In genomic region chr16:86039606-86040005, GRCh38 we compare ENCODE assay signal across 19 cellular contexts.
DNase-seq lines count a peak whose midpoint lies in the region; ATAC-seq, FAIRE-seq and TF ChIP-seq lines count a peak whose summit lies in the region.
"Had no signal": no experiment of that assay in that cellular context is flagged by ENCODE, and none has a peak within 500 bp of the region (broad histone marks: within the 10 kb centered on the region; RNA-seq: fewer than 3 reads in every experiment).

No MANE protein-coding gene starts in this region.

- H2BK120ac ChIP-seq in H1 (replicated peaks; ENCODE audit: low read depth, low read length) = no peak overlapping the region

- H3K9me3 ChIP-seq in BLaER1 treated with 17β-estradiol and CSF1 and Interleukin-3, amounts not matched to agents 10 nM and 100 nM (replicated peaks in 1 of 11) = no peaks in the 10 kb centered on the region
- H3K9me3 ChIP-seq in H1 (ENCODE audit: insufficient read depth in 2 of 2, low read depth in 1 of 2, low read length in 1 of 2) = no peaks in the 10 kb centered on the region
- H3K9me3 ChIP-seq in spleen = no peaks in the 10 kb centered on the region
- no peaks in the 10 kb centered on the region for H3K9me3 ChIP-seq in gastrocnemius medialis
- H3K9me3 ChIP-seq: Caco-2 had no signal

- DNase-seq in H1 (ENCODE audit: low read depth in 1 of 2, low spot score in 2 of 2) (no peak), mesenteric fat pad (ENCODE audit: low spot score) (peak; percentile 59), spleen (peak; percentile 33), NCI-H1105 treated with DMSO at 0.1 percent for 48 hours (lab: John Stamatoyannopoulos, UW) (no peak), KG1 (lab: John Stamatoyannopoulos, UW) (no peak), gastrocnemius medialis (no peak)
- DNase-seq: CD4-positive, alpha-beta T cell; GM23248; HCEC 1CT; IMR-90 had no signal

- no peak overlapping the region for H3K9ac ChIP-seq in BLaER1 treated with 17β-estradiol and CSF1 and Interleukin-3, amounts not matched to agents 10 nM and 100 nM
- H3K9ac ChIP-seq in H1 (replicated peaks in 1 of 4; ENCODE audit: extremely low read depth in 1 of 4, low read depth in 3 of 4, low read length in 3 of 4) = no peak overlapping the region
- H3K9ac ChIP-seq: GM23248 had no signal

- H3K4me3 ChIP-seq in BLaER1 treated with 17β-estradiol and CSF1 and Interleukin-3, amounts not matched to agents 10 nM and 100 nM = no peak overlapping the region
- H3K4me3 ChIP-seq in H1 (ENCODE audit: extremely low read depth in 1 of 4, insufficient read depth in 2 of 4, low read depth in 3 of 4, low read length in 4 of 4) = no peak overlapping the region
- H3K4me3 ChIP-seq in spleen = no peak overlapping the region
- H3K4me3 ChIP-seq in gastrocnemius medialis = no peak overlapping the region
- H3K4me3 ChIP-seq: GM23248 had no signal

- H2BK5ac ChIP-seq in H1 (ENCODE audit: low read depth, low read length) = no peak overlapping the region

- H4K5ac ChIP-seq in H1 (ENCODE audit: insufficient read length, low read depth, low read length) = no peak overlapping the region

- 0 out of 2 replicates have a peak overlapping the region, but pooled peaks have one; percentile 22 for H4K8ac ChIP-seq in H1 (ENCODE audit: extremely low read depth, insufficient read depth, low read length)

- no peak overlapping the region for H2BK15ac ChIP-seq in H1 (ENCODE audit: low read length)

- no peaks in the 10 kb centered on the region for H4K20me1 ChIP-seq in BLaER1 treated with 17β-estradiol and CSF1 and Interleukin-3, amounts not matched to agents 10 nM and 100 nM
- no peaks in the 10 kb centered on the region for H4K20me1 ChIP-seq in H1 (replicated peaks in 1 of 2; ENCODE audit: control insufficient read depth in 1 of 2, insufficient read depth in 2 of 2, low read length in 2 of 2)

- 88% methylated on average over 11 of the region's 12 CpGs; no CpG with 5 or more reads in 1 of the 2 experiments for WGBS in H1 (ENCODE audit: extremely low coverage in 1 of 2, insufficient coverage in 1 of 2, insufficient read length in 1 of 2, insufficient replicate concordance in 2 of 2, low coverage in 1 of 2, low lambda C conversion rate in 2 of 2, missing lambda C conversion rate in 1 of 2), 2 experiments
- WGBS in spleen, 5 donors = 80 to 91% (median 82%) methylated on average over 12 of the region's 12 CpGs

- H3K4ac ChIP-seq in H1 (replicated peaks; ENCODE audit: insufficient read length, low read depth, low read length) = no peak overlapping the region

- H2BK12ac ChIP-seq in H1 (ENCODE audit: low read depth, low read length) = no peak overlapping the region

- CTCF ChIA-PET in H1 (lab: Charles Lee; ENCODE audit: partially characterized antibody) = interaction anchor here (0.7 to 3.8 kb wide), 2 partner anchors 33 to 219 kb away, joined by 3 to 15 read pairs; no protein-coding TSS in a partner anchor

- no peak for FAIRE-seq in H1 (lab: Jason Lieb, UNC)
- FAIRE-seq: D721Med, G401.6, GM12891, GM19239, H54, HTR-8/SVneo had no signal

- POLR2A ChIA-PET in H1 (lab: Charles Lee; ENCODE audit: partially characterized antibody) = no interaction called here

- H2AK5ac ChIP-seq in H1 (ENCODE audit: low read depth, low read length) = no peak overlapping the region

- no peak overlapping the region for H3K14ac ChIP-seq in H1 (ENCODE audit: insufficient read length)

- H4K91ac ChIP-seq in H1 (replicated peaks; ENCODE audit: insufficient read length, low read length) = no peak overlapping the region

- H3K23me2 ChIP-seq in H1 (ENCODE audit: low read depth, low read length) = no peaks in the 10 kb centered on the region

- H3K27ac ChIP-seq in BLaER1 treated with 17β-estradiol and CSF1 and Interleukin-3, amounts not matched to agents 10 nM and 100 nM = no peak overlapping the region
- no peak overlapping the region for H3K27ac ChIP-seq in H1 (ENCODE audit: low read depth, low read length)
- no peak overlapping the region for H3K27ac ChIP-seq in spleen
- no peak overlapping the region for H3K27ac ChIP-seq in gastrocnemius medialis
- H3K27ac ChIP-seq: C4-2B, GM23248 had no signal

- TF ChIP-seq EP300 in H1 (IDR thresholded peaks at IDR 0.05; ENCODE audit: borderline replicate concordance in 1 of 2, low read depth in 2 of 2, low read length in 2 of 2) = no peak

- in situ Hi-C loops in gastrocnemius medialis (cut with MboI; ENCODE audit: low sequenced_read_pairs in 4 of 4) = no loop called here

- H3K56ac ChIP-seq in H1 (replicated peaks; ENCODE audit: insufficient read length, low read depth, low read length) = no peak overlapping the region

- no peaks in the 10 kb centered on the region for H3K36me3 ChIP-seq in BLaER1 treated with 17β-estradiol and CSF1 and Interleukin-3, amounts not matched to agents 10 nM and 100 nM
- H3K36me3 ChIP-seq in H1 (ENCODE audit: control insufficient read depth in 2 of 4, insufficient read depth in 4 of 4, low read length in 3 of 4) (no peaks in the 10 kb centered on the region), spleen (no peaks in the 10 kb centered on the region), gastrocnemius medialis (no peaks in the 10 kb centered on the region)

- TF ChIP-seq CTCF in H1 (IDR thresholded peaks at IDR 0.05; ENCODE audit: control extremely low read depth in 1 of 3, insufficient read depth in 1 of 3, low read depth in 1 of 3, low read length in 3 of 3) = no peak
- TF ChIP-seq CTCF in spleen (IDR thresholded peaks at IDR 0.05 in 8 of 11, conservative IDR thresholded peaks at IDR 0.05 in 3 of 11) = no peak
- TF ChIP-seq CTCF in gastrocnemius medialis (IDR thresholded peaks at IDR 0.05 in 4 of 5, conservative IDR thresholded peaks at IDR 0.05 in 1 of 5) = no peak

- TF ChIP-seq POLR2A in H1 (IDR thresholded peaks at IDR 0.05; ENCODE audit: control extremely low read depth in 1 of 2, low read depth in 2 of 2, low read length in 2 of 2) (no peak), spleen (IDR thresholded peaks at IDR 0.05) (no peak), gastrocnemius medialis (IDR thresholded peaks at IDR 0.05) (no peak)

- intact Hi-C loops in spleen (cut with DNase I; ENCODE audit: low total_unique reads) (loop anchor here (10.0 kb wide), 1 partner anchor 485 kb away; no protein-coding TSS in a partner anchor), gastrocnemius medialis (cut with DNase I; ENCODE audit: low total_unique reads) (no loop called here)

- no peaks in the 10 kb centered on the region for H3K79me1 ChIP-seq in H1 (ENCODE audit: low read depth, low read length)

- no peak overlapping the region for H2AFZ ChIP-seq in H1 (ENCODE audit: low read length)
- H2AFZ ChIP-seq: GM23248 had no signal

- ATAC-seq in gastrocnemius medialis = no peak

- no peak for TF ChIP-seq RAD21 in H1 (IDR thresholded peaks at IDR 0.05 in 1 of 2, conservative IDR thresholded peaks at IDR 0.05 in 1 of 2; ENCODE audit: low read depth in 2 of 2, low read length in 2 of 2)

- H3K23ac ChIP-seq in H1 (ENCODE audit: insufficient read length) = no peak overlapping the region

- peaks cover 4 to 61% (median 50%) of the 10 kb centered on the region in 10 experiments; a peak in 18 of 20 replicates for H3K4me1 ChIP-seq in BLaER1 treated with 17β-estradiol and CSF1 and Interleukin-3, amounts not matched to agents 10 nM and 100 nM
- H3K4me1 ChIP-seq in H1 (replicated peaks in 1 of 4; ENCODE audit: control insufficient read depth in 3 of 4, insufficient read depth in 4 of 4, low read length in 3 of 4) = peaks cover 0 to 2% (median under 1%) of the 10 kb centered on the region in 4 experiments; a peak in 5 of 7 replicates
- peaks cover 0 to 8% (median 0%) of the 10 kb centered on the region in 6 donors for H3K4me1 ChIP-seq in spleen
- no peaks in the 10 kb centered on the region for H3K4me1 ChIP-seq in gastrocnemius medialis
- H3K4me1 ChIP-seq: Caco-2 had no signal

- no peaks in the 10 kb centered on the region for H3K79me2 ChIP-seq in H1 (ENCODE audit: control insufficient read depth in 1 of 2, insufficient read depth in 2 of 2, low read length in 2 of 2)

- peaks cover 0 to 11% (median 0%) of the 10 kb centered on the region in 11 experiments; a peak in 2 of 22 replicates for H3K27me3 ChIP-seq in BLaER1 treated with 17β-estradiol and CSF1 and Interleukin-3, amounts not matched to agents 10 nM and 100 nM
- H3K27me3 ChIP-seq in H1 (replicated peaks in 1 of 4; ENCODE audit: control insufficient read depth in 3 of 4, extremely low read depth in 1 of 4, insufficient read depth in 3 of 4, low read length in 3 of 4) = no peaks in the 10 kb centered on the region; a peak in 1 of 7 replicates
- H3K27me3 ChIP-seq in spleen (replicated peaks in 1 of 7) = peaks cover 0 to 56% (median 0%) of the 10 kb centered on the region in 7 donors
- H3K27me3 ChIP-seq in gastrocnemius medialis = peaks cover 8 to 18% (median 14%) of the 10 kb centered on the region in 3 donors

- H2BK20ac ChIP-seq in H1 (ENCODE audit: low read length) = no peak overlapping the region

- peak overlapping the region in 9 of 11 experiments; percentile 5 to 57 (median 45); a peak in 14 of 22 replicates for H3K4me2 ChIP-seq in BLaER1 treated with 17β-estradiol and CSF1 and Interleukin-3, amounts not matched to agents 10 nM and 100 nM
- no peak overlapping the region for H3K4me2 ChIP-seq in H1 (ENCODE audit: insufficient read depth in 1 of 2, low read depth in 2 of 2, low read length in 2 of 2)

- no peak overlapping the region for H3K18ac ChIP-seq in H1 (ENCODE audit: extremely low read depth, low read length)

TF ChIP-seq in H1, 55 proteins besides CTCF, POLR2A, EP300 and RAD21:
- TF ChIP-seq TAF7 (optimal IDR thresholded peaks at IDR 0.05; ENCODE audit: borderline replicate concordance, low read depth, low read length) = no peak
- TF ChIP-seq SIRT6 (IDR thresholded peaks at IDR 0.05; ENCODE audit: low read length) = no peak
- TF ChIP-seq HDAC6 (IDR thresholded peaks at IDR 0.05; ENCODE audit: low read depth, low read length) = no peak
- no peak for TF ChIP-seq KDM5A (IDR thresholded peaks at IDR 0.05; ENCODE audit: low read length)
- TF ChIP-seq JUN (IDR thresholded peaks at IDR 0.05; ENCODE audit: low read depth, low read length) = no peak
- no peak for TF ChIP-seq TEAD4 (IDR thresholded peaks at IDR 0.05; ENCODE audit: low read depth, low read length)
- TF ChIP-seq SRF (IDR thresholded peaks at IDR 0.05; ENCODE audit: low read depth, low read length) = no peak
- TF ChIP-seq TBP (IDR thresholded peaks at IDR 0.05; ENCODE audit: low read depth, low read length) = no peak
- TF ChIP-seq RFX5 (IDR thresholded peaks at IDR 0.05; ENCODE audit: borderline replicate concordance, low read depth, low read length) = no peak
- no peak for TF ChIP-seq JUND (IDR thresholded peaks at IDR 0.05; ENCODE audit: low read length)
- TF ChIP-seq SP4 (IDR thresholded peaks at IDR 0.05; ENCODE audit: low read length) = no peak
- TF ChIP-seq MAFK (IDR thresholded peaks at IDR 0.05; ENCODE audit: low read depth, low read length) = no peak
- no peak for TF ChIP-seq SP2 (IDR thresholded peaks at IDR 0.05; ENCODE audit: low read length)

Comparison
In these comparisons a context has a peak if more than half of its experiments do, and no peak if none do; other contexts are left out.
1. H3K4me2 ChIP-seq: peak in BLaER1 treated with 17β-estradiol and CSF1 and Interleukin-3, amounts not matched to agents 10 nM and 100 nM (9 of 11); none in H1 (0 of 2).
2. DNase-seq: peak in mesenteric fat pad (single experiment) and spleen (single experiment); none in H1 (0 of 2), NCI-H1105 treated with DMSO at 0.1 percent for 48 hours (single experiment), KG1 (single experiment) and gastrocnemius medialis (0 of 2).